Comparison of ENCODE assay signal across 9 cellular contexts in genomic region chr5:168529361-168530234, GRCh38. TPM values are rescaled to one million over a fixed set of nuclear protein-coding genes. Genes with fewer than 3 reads are reported as not detected.
DNase-seq lines count a peak whose midpoint lies in the region; ATAC-seq and TF ChIP-seq lines count a peak whose summit lies in the region.
"Had no signal": no experiment of that assay in that cellular context is flagged by ENCODE, and none has a peak within 500 bp of the region (broad histone marks: within the 10 kb centered on the region; RNA-seq: fewer than 3 reads in every experiment).

No MANE protein-coding gene starts in this region.

- peak overlapping the region; percentile 75 to 81 (median 77) for H3K4me3 Mint-ChIP-seq in nephron

- H3K4me1 Mint-ChIP-seq in nephron: no peaks in the 10 kb centered on the region

- no peaks in the 10 kb centered on the region for H3K9me3 Mint-ChIP-seq in nephron

- peaks cover 9% of the 10 kb centered on the region for H3K4me1 ChIP-seq in HUES64 (ENCODE audit: insufficient read depth, low read length)

- ATAC-seq in GM21529 (IDR thresholded peaks at IDR 0.05; ENCODE audit: unreplicated experiment) (no peak), HG02840 (IDR thresholded peaks at IDR 0.05; ENCODE audit: low FRiP score, unreplicated experiment) (no peak)

- H3K27ac Mint-ChIP-seq in nephron: no peak overlapping the region

- H3K9ac ChIP-seq in HUES64 (ENCODE audit: low read depth, low read length): no peak overlapping the region

- no peak for TF ChIP-seq CTCF in nephron (IDR thresholded peaks at IDR 0.05; ENCODE audit: unreplicated experiment in 3 of 3)
- no peak for TF ChIP-seq CTCF in GM10266 (IDR thresholded peaks at IDR 0.05; ENCODE audit: control insufficient read depth, insufficient read depth, low read depth, missing control alignments)

- 23% methylated on average over 127 of the region's 127 CpGs for WGBS in HUES64

- peak; percentile 41 for DNase-seq in AG20443 (ENCODE audit: low spot score)
- peak; percentile 17 for DNase-seq in dermis blood vessel endothelial cell
- DNase-seq in GM10266 (ENCODE audit: extremely low spot score): no peak
- DNase-seq in A172 (ENCODE audit: low spot score): no peak
- DNase-seq: cerebellar nuclear complex had no signal

- no peak overlapping the region for H3K27ac ChIP-seq in HUES64 (ENCODE audit: low read depth, low read length)

- H3K36me3 ChIP-seq in HUES64 (ENCODE audit: insufficient read depth, low read length): no peaks in the 10 kb centered on the region

- peaks cover 24% of the 10 kb centered on the region for H3K27me3 ChIP-seq in HUES64 (ENCODE audit: insufficient read depth, low read length)

- H3K27me3 Mint-ChIP-seq in nephron (ENCODE audit: low read depth): peaks cover 43% of the 10 kb centered on the region

- no peaks in the 10 kb centered on the region for H3K9me3 ChIP-seq in HUES64 (ENCODE audit: insufficient read depth, low read depth, low read length)

- H3K36me3 Mint-ChIP-seq in nephron (ENCODE audit: low read depth): peaks cover 7% of the 10 kb centered on the region

- H3K4me3 ChIP-seq in HUES64 (ENCODE audit: low read length): peak overlapping the region; percentile 54

RNA-seq across cellular contexts. Expression of gene FBLL1, which starts 0.5 kb away (rescaled TPM):
- 1.8 TPM for polyA plus RNA-seq in HUES64 (2013, experiment 1 of 2)
- polyA plus RNA-seq in HUES64 (2013, experiment 2 of 2): 2.3 TPM
- total RNA-seq in dermis blood vessel endothelial cell: 0.74 and 1.4 TPM in 2 replicates
- 0.17 TPM in 1 of 2 replicates, not detected in the other for total RNA-seq in A172 (2014; rRNA removed; shearing (Covaris generic))

RNA-seq across cellular contexts. Expression of gene RARS1, which starts 43.3 kb away (rescaled TPM):
- 99.6 TPM for polyA plus RNA-seq in HUES64 (2013, experiment 1 of 2)
- 81.4 TPM for polyA plus RNA-seq in HUES64 (2013, experiment 2 of 2)
- 141 and 175 TPM in 2 replicates for total RNA-seq in dermis blood vessel endothelial cell
- total RNA-seq in A172 (2014; rRNA removed; shearing (Covaris generic)): 250 and 258 TPM in 2 replicates

RNA-seq across cellular contexts. Expression of gene PANK3, which starts 49.6 kb away (rescaled TPM):
- polyA plus RNA-seq in HUES64 (2013, experiment 1 of 2): 32.7 TPM
- polyA plus RNA-seq in HUES64 (2013, experiment 2 of 2): 39.3 TPM
- total RNA-seq in dermis blood vessel endothelial cell: 66.2 and 72.6 TPM in 2 replicates
- 49.0 and 62.3 TPM in 2 replicates for total RNA-seq in A172 (2014; rRNA removed; shearing (Covaris generic))

Comparison
In these comparisons a context has a peak if more than half of its experiments do, and no peak if none do; other contexts are left out.
1. DNase-seq: peak in AG20443 (single experiment) and dermis blood vessel endothelial cell (single experiment); none in GM10266 (single experiment) and A172 (single experiment).